In genomic region chr12:181921-182320, GRCh38 we compare ENCODE assay signal across 14 cellular contexts. TPM values are rescaled to one million over a fixed set of nuclear protein-coding genes. Genes with fewer than 3 reads are reported as not detected.
"Had no signal": no experiment of that assay in that cellular context is flagged by ENCODE, and none has a peak within 500 bp of the region (broad histone marks: within the 10 kb centered on the region; RNA-seq: fewer than 3 reads in every experiment).

No MANE protein-coding gene starts in this region.

- H3K36me3 Mint-ChIP-seq: memory B cell had no signal

- H3K27ac Mint-ChIP-seq: activated CD4-positive, alpha-beta T cell treated with anti-CD3 and anti-CD28 coated beads, Interleukin-2, amount 10 ng/mL, durations not matched to agents 7 days and 5 days; activated naive CD4-positive, alpha-beta T cell treated with anti-CD3 and anti-CD28 coated beads for 36 hours; activated T-helper 17 cell treated with anti-CD3 and anti-CD28 coated beads, Interleukin-2, amount 50 U/mL, for 72 hours; memory B cell; stimulated activated naive CD8-positive, alpha-beta T cell treated with anti-CD3 and anti-CD28 coated beads, Interleukin-15, Interleukin-2, amounts not matched to agents 100 ng/mL and 50 ng/mL, for 24 hours had no signal

- H3K4me3 Mint-ChIP-seq: activated CD4-positive, alpha-beta T cell treated with anti-CD3 and anti-CD28 coated beads, Interleukin-2, amount 10 ng/mL, durations not matched to agents 7 days and 5 days; activated naive CD4-positive, alpha-beta T cell treated with anti-CD3 and anti-CD28 coated beads for 36 hours; activated T-helper 17 cell treated with anti-CD3 and anti-CD28 coated beads, Interleukin-2, amount 50 U/mL, for 72 hours; memory B cell; stimulated activated naive CD8-positive, alpha-beta T cell treated with anti-CD3 and anti-CD28 coated beads, Interleukin-15, Interleukin-2, amounts not matched to agents 100 ng/mL and 50 ng/mL, for 24 hours had no signal

- H3K4me3 ChIP-seq: testis had no signal

- H3K9me3 Mint-ChIP-seq: activated CD4-positive, alpha-beta T cell treated with anti-CD3 and anti-CD28 coated beads, Interleukin-2, amount 10 ng/mL, durations not matched to agents 7 days and 5 days; activated naive CD4-positive, alpha-beta T cell treated with anti-CD3 and anti-CD28 coated beads for 36 hours; activated T-helper 17 cell treated with anti-CD3 and anti-CD28 coated beads, Interleukin-2, amount 50 U/mL, for 72 hours; memory B cell; nephron progenitor cell; stimulated activated naive CD8-positive, alpha-beta T cell treated with anti-CD3 and anti-CD28 coated beads, Interleukin-15, Interleukin-2, amounts not matched to agents 100 ng/mL and 50 ng/mL, for 24 hours had no signal

- H3K27me3 ChIP-seq: testis had no signal

- H3K27ac ChIP-seq: testis had no signal

- H3K9me3 ChIP-seq: testis had no signal

- DNase-seq: activated CD4-positive, alpha-beta T cell treated with anti-CD3 and anti-CD28 coated beads, Interleukin-2, amount 10 ng/mL, durations not matched to agents 7 days and 5 days; activated CD4-positive, CD25-positive, alpha-beta regulatory T cell; activated naive CD4-positive, alpha-beta T cell treated with anti-CD3 and anti-CD28 coated beads for 36 hours; activated T-cell treated with anti-CD3 and anti-CD28 coated beads for 4 hours; central memory CD4-positive, alpha-beta T cell; nephron progenitor cell; stimulated activated CD4-positive, alpha-beta T cell treated with anti-CD3 and anti-CD28 coated beads, Interleukin-15, amount 100 ng/mL, for 24 hours; stimulated activated CD4-positive, alpha-beta T cell treated with anti-CD3 and anti-CD28 coated beads, Interleukin-4, amount 100 ng/mL, for 24 hours; testis had no signal

RNA-seq across cellular contexts. Expression of gene SLC6A12, which starts 32.0 kb away (rescaled TPM):
- total RNA-seq: activated CD4-positive, alpha-beta T cell treated with anti-CD3 and anti-CD28 coated beads, Interleukin-2, amount 10 ng/mL, durations not matched to agents 7 days and 5 days; activated T-helper 17 cell treated with anti-CD3 and anti-CD28 coated beads, Interleukin-2, amount 50 U/mL, for 72 hours; osteocyte; T-helper 2 cell treated with Interferon-gamma antibody and Interleukin-4, amounts not matched to agents 100 ng/mL and 5 ng/mL, for 36 hours had no signal
